11 cellular contexts compared by ENCODE assay signal in the genomic region with DNA sequence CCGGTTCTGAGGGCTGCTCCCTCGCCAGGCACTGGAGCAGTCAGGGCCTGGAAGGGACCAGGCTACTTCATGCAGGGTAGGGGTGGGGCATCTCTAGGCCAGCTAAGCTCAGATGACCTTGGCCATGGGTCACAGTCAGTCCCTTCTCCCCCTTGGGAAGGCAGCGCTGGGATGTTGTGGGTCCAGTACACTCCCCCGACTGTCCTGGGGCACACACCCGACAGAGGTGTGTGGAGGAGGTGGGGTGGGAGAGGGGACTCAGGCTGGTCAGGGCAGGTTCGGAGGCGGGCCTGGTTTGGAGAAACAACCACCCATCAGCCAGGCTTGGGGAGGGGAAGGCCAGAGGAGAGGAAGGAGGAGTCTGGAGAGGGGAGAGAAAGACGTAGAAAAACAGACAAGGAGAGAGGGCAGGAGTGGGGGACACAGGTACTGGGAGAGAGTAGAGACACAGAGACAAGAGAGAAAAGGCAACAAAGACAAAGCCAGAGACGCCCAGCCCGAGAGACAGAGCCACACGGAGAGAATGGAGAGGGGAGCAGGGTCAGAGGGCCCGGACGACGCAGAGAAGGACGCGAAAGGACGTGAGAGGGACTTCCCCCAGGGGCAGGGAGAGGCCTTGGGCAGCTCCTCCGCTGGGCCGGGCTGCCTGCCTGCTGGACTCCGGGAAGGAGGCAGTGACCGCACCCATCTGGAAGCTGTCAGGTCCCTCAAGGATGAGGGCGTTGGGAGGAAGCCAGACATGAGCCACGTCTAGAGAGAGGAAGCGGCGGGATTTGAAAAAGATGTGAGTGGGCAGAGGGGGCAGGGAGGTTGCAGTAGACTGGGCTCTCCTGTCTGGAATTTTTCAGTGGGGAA. TPM values are rescaled to one million over a fixed set of nuclear protein-coding genes. Genes with fewer than 3 reads are reported as not detected.
DNase-seq lines count a peak whose midpoint lies in the region; ATAC-seq, FAIRE-seq and TF ChIP-seq lines count a peak whose summit lies in the region.
"Had no signal": no experiment of that assay in that cellular context is flagged by ENCODE, and none has a peak within 500 bp of the region (broad histone marks: within the 10 kb centered on the region; RNA-seq: fewer than 3 reads in every experiment).

No MANE protein-coding gene starts in this region.

- H3K9me3 Mint-ChIP-seq in chondrocyte (ENCODE audit: low read depth), result no peaks in the 10 kb centered on the region
- no peaks in the 10 kb centered on the region for H3K9me3 Mint-ChIP-seq in activated T-helper 1 cell treated with anti-CD3 and anti-CD28 coated beads, Interleukin-12 subunit alpha, Interleukin-12 subunit beta, Interleukin-2, Interleukin-4 antibody, amounts not matched to agents 30 ng/mL and 10 ng/mL and 1 ng/mL, durations not matched to agents 14 hours and 24 hours and 36 hours
- no peaks in the 10 kb centered on the region for H3K9me3 Mint-ChIP-seq in naive thymus-derived CD4-positive, alpha-beta T cell

- FAIRE-seq in H54 (lab: Jason Lieb, UNC), result no peak
- FAIRE-seq: colon had no signal

- DNase-seq in H54 (ENCODE audit: insufficient read length, low spot score), result peak; percentile 78
- no peak for DNase-seq in chondrocyte (ENCODE audit: low spot score)
- peak; percentile 25 for DNase-seq in kidney tubule cell (ENCODE audit: low spot score)
- DNase-seq in stomach, result peak; percentile 71
- DNase-seq in activated T-helper 1 cell treated with anti-CD3 and anti-CD28 coated beads, Interleukin-12 subunit alpha, Interleukin-12 subunit beta, Interleukin-2, Interleukin-4 antibody, amounts not matched to agents 30 ng/mL and 10 ng/mL and 1 ng/mL, durations not matched to agents 14 hours and 24 hours and 36 hours (ENCODE audit: low spot score), result no peak
- no peak for DNase-seq in NCI-H1436 (lab: John Stamatoyannopoulos, UW)
- DNase-seq in naive thymus-derived CD4-positive, alpha-beta T cell, result no peak
- no peak for DNase-seq in KBM-7
- DNase-seq: GDM1 had no signal

- no peaks in the 10 kb centered on the region for H3K27me3 Mint-ChIP-seq in chondrocyte (ENCODE audit: low read depth)
- peaks cover 6% of the 10 kb centered on the region for H3K27me3 Mint-ChIP-seq in activated T-helper 1 cell treated with anti-CD3 and anti-CD28 coated beads, Interleukin-12 subunit alpha, Interleukin-12 subunit beta, Interleukin-2, Interleukin-4 antibody, amounts not matched to agents 30 ng/mL and 10 ng/mL and 1 ng/mL, durations not matched to agents 14 hours and 24 hours and 36 hours (ENCODE audit: insufficient read depth)
- peaks cover 0 to 7% (median 1%) of the 10 kb centered on the region in 5 donors for H3K27me3 Mint-ChIP-seq in naive thymus-derived CD4-positive, alpha-beta T cell

- intact Hi-C loops in stomach (cut with DNase I; ENCODE audit: low total_unique reads), result no loop called here
- intact Hi-C loops in activated T-helper 1 cell treated with anti-CD3 and anti-CD28 coated beads, Interleukin-12 subunit alpha, Interleukin-12 subunit beta, Interleukin-2, Interleukin-4 antibody, amounts not matched to agents 30 ng/mL and 10 ng/mL and 1 ng/mL, durations not matched to agents 14 hours and 24 hours and 36 hours (cut with micrococcal nuclease), result no loop called here
- intact Hi-C loops in naive thymus-derived CD4-positive, alpha-beta T cell (cut with micrococcal nuclease), result no loop called here

- H3K9me3 ChIP-seq in stomach, result no peaks in the 10 kb centered on the region
- no peaks in the 10 kb centered on the region for H3K9me3 ChIP-seq in naive thymus-derived CD4-positive, alpha-beta T cell (ENCODE audit: control insufficient read depth in 2 of 3, low read length in 3 of 3)

- no peaks in the 10 kb centered on the region for H3K27me3 ChIP-seq in stomach
- no peaks in the 10 kb centered on the region for H3K27me3 ChIP-seq in naive thymus-derived CD4-positive, alpha-beta T cell (ENCODE audit: control insufficient read depth in 2 of 2, insufficient read depth in 2 of 2, low read length in 2 of 2)

- TF ChIP-seq CTCF in chondrocyte (IDR thresholded peaks at IDR 0.05), result no peak
- TF ChIP-seq CTCF in stomach (IDR thresholded peaks at IDR 0.05), result no peak

- TF ChIP-seq POLR2A in H54 (IDR thresholded peaks at IDR 0.05; ENCODE audit: low read depth, low read length), result no peak
- no peak for TF ChIP-seq POLR2A in stomach (IDR thresholded peaks at IDR 0.05)

- TF ChIP-seq EP300 in stomach (IDR thresholded peaks at IDR 0.05), result no peak

- peak overlapping the region; percentile 81 for H3K27ac Mint-ChIP-seq in chondrocyte (ENCODE audit: unreplicated experiment)
- H3K27ac Mint-ChIP-seq in activated T-helper 1 cell treated with anti-CD3 and anti-CD28 coated beads, Interleukin-12 subunit alpha, Interleukin-12 subunit beta, Interleukin-2, Interleukin-4 antibody, amounts not matched to agents 30 ng/mL and 10 ng/mL and 1 ng/mL, durations not matched to agents 14 hours and 24 hours and 36 hours, result no peak overlapping the region
- no peak overlapping the region for H3K27ac Mint-ChIP-seq in naive thymus-derived CD4-positive, alpha-beta T cell

- in situ Hi-C loops in KBM-7 (cut with MboI; ENCODE audit: low pct_unique_long_range_greater_than_20kb, low sequenced_read_pairs), result no loop called here

- H3K27ac ChIP-seq in stomach, result peak overlapping the region in 3 of 5 donors; percentile 22 to 70 (median 41)
- no peak overlapping the region for H3K27ac ChIP-seq in naive thymus-derived CD4-positive, alpha-beta T cell (ENCODE audit: low read depth, low read length)

- POLR2A ChIA-PET in naive thymus-derived CD4-positive, alpha-beta T cell (lab: Charles Lee), result no interaction called here

- no peaks in the 10 kb centered on the region for H3K36me3 Mint-ChIP-seq in chondrocyte (ENCODE audit: low read depth)
- no peaks in the 10 kb centered on the region for H3K36me3 Mint-ChIP-seq in activated T-helper 1 cell treated with anti-CD3 and anti-CD28 coated beads, Interleukin-12 subunit alpha, Interleukin-12 subunit beta, Interleukin-2, Interleukin-4 antibody, amounts not matched to agents 30 ng/mL and 10 ng/mL and 1 ng/mL, durations not matched to agents 14 hours and 24 hours and 36 hours (ENCODE audit: low read depth)
- H3K36me3 Mint-ChIP-seq in naive thymus-derived CD4-positive, alpha-beta T cell, result no peaks in the 10 kb centered on the region

- 32 to 37% (median 33%) methylated on average over 22 to 25 of the region's 25 CpGs for WGBS in stomach, 5 donors

- CTCF ChIA-PET in naive thymus-derived CD4-positive, alpha-beta T cell (lab: Charles Lee), result no interaction called here

- H3K4me3 ChIP-seq in stomach, result no peak overlapping the region
- H3K4me3 ChIP-seq in naive thymus-derived CD4-positive, alpha-beta T cell (ENCODE audit: low read length), result no peak overlapping the region

- ATAC-seq in naive thymus-derived CD4-positive, alpha-beta T cell, result no peak

- H3K4me1 ChIP-seq in stomach, result peaks cover 9 to 32% (median 15%) of the 10 kb centered on the region in 4 donors
- no peaks in the 10 kb centered on the region for H3K4me1 ChIP-seq in naive thymus-derived CD4-positive, alpha-beta T cell (ENCODE audit: control insufficient read depth in 2 of 2, insufficient read depth in 2 of 2, low read length in 2 of 2)

- H3K4me1 Mint-ChIP-seq in chondrocyte (ENCODE audit: low read depth), result peaks cover 18% of the 10 kb centered on the region
- no peaks in the 10 kb centered on the region for H3K4me1 Mint-ChIP-seq in activated T-helper 1 cell treated with anti-CD3 and anti-CD28 coated beads, Interleukin-12 subunit alpha, Interleukin-12 subunit beta, Interleukin-2, Interleukin-4 antibody, amounts not matched to agents 30 ng/mL and 10 ng/mL and 1 ng/mL, durations not matched to agents 14 hours and 24 hours and 36 hours (ENCODE audit: low read depth)
- H3K4me1 Mint-ChIP-seq in naive thymus-derived CD4-positive, alpha-beta T cell, result peaks cover 0 to 4% (median 0%) of the 10 kb centered on the region in 7 donors

- H3K4me3 Mint-ChIP-seq in chondrocyte (ENCODE audit: unreplicated experiment), result peak overlapping the region; percentile 17
- no peak overlapping the region for H3K4me3 Mint-ChIP-seq in activated T-helper 1 cell treated with anti-CD3 and anti-CD28 coated beads, Interleukin-12 subunit alpha, Interleukin-12 subunit beta, Interleukin-2, Interleukin-4 antibody, amounts not matched to agents 30 ng/mL and 10 ng/mL and 1 ng/mL, durations not matched to agents 14 hours and 24 hours and 36 hours
- H3K4me3 Mint-ChIP-seq in naive thymus-derived CD4-positive, alpha-beta T cell, result no peak overlapping the region

- no peaks in the 10 kb centered on the region for H3K36me3 ChIP-seq in stomach
- H3K36me3 ChIP-seq in naive thymus-derived CD4-positive, alpha-beta T cell (ENCODE audit: control insufficient read depth in 2 of 3, insufficient read depth in 3 of 3, low read length in 3 of 3), result no peaks in the 10 kb centered on the region

RNA-seq across cellular contexts. Expression of a gene that starts 30.6 kb away (rescaled TPM):
- total RNA-seq in chondrocyte, result 41.7 to 46.2 TPM (median 42.3 TPM) in 3 replicates
- total RNA-seq in stomach, result 100 to 1,000 TPM in 1 of 5 donors, 10 to 100 TPM in 4; 11.1 to 114 (median 20.4) TPM
- 10 to 100 TPM; 18.6 to 20.9 (median 18.9) TPM for polyA plus RNA-seq in stomach
- total RNA-seq in activated T-helper 1 cell treated with anti-CD3 and anti-CD28 coated beads, Interleukin-12 subunit alpha, Interleukin-12 subunit beta, Interleukin-2, Interleukin-4 antibody, amounts not matched to agents 30 ng/mL and 10 ng/mL and 1 ng/mL, durations not matched to agents 14 hours and 24 hours and 36 hours, result 0.91 and 1.1 TPM in 2 replicates
- 1 to 10 TPM in 1 of 5 experiments, under 1 TPM in 1, not detected in 3; 0.13 to 1.5 TPM for total RNA-seq in naive thymus-derived CD4-positive, alpha-beta T cell
- polyA plus RNA-seq in naive thymus-derived CD4-positive, alpha-beta T cell, result not detected
- total RNA-seq: mononuclear cell had no signal

Comparison
In these comparisons a context has a peak if more than half of its experiments do, and no peak if none do; other contexts are left out.
1. DNase-seq: peak in H54 (single experiment), kidney tubule cell (single experiment) and stomach (single experiment); none in chondrocyte (single experiment), activated T-helper 1 cell treated with anti-CD3 and anti-CD28 coated beads, Interleukin-12 subunit alpha, Interleukin-12 subunit beta, Interleukin-2, Interleukin-4 antibody, amounts not matched to agents 30 ng/mL and 10 ng/mL and 1 ng/mL, durations not matched to agents 14 hours and 24 hours and 36 hours (single experiment), NCI-H1436 (single experiment), naive thymus-derived CD4-positive, alpha-beta T cell (0 of 9) and KBM-7 (single experiment).